8 cellular contexts compared by ENCODE assay signal in the genomic region with DNA sequence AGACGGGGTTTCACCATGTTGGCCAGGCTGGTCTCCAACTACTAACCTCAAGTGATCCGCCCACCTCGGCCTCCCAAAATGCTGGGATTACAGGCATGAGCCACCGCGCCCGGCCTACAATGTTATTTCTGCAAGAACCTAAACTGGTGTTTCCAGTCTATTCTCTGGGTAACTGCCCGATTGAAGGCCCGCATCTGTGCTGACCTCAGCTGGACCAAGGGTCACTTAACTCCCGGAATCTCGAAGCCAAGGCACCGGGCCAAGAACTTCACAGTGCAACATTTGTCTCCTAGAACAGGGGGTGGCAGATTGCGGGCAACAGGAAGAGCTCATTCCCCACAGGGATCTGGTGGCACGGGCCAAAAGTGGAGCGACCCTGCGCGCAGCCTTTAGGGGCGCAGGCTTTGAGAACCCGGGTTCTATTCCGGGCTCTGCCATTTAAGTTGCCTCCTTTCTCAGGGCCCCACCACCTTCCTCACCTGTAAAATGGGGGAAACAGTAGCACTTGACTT. TPM values are rescaled to one million over a fixed set of nuclear protein-coding genes. Genes with fewer than 3 reads are reported as not detected.
DNase-seq lines count a peak whose midpoint lies in the region; ATAC-seq and TF ChIP-seq lines count a peak whose summit lies in the region.

No MANE protein-coding gene starts in this region.

- H3K4me3 Mint-ChIP-seq in T-helper 2 cell treated with Interferon-gamma antibody and Interleukin-4, amounts not matched to agents 5 μg/mL and 100 μg/mL, for 36 hours = peak overlapping the region; percentile 93

- no peaks in the 10 kb centered on the region for H3K9me3 Mint-ChIP-seq in T-helper 2 cell treated with Interferon-gamma antibody and Interleukin-4, amounts not matched to agents 5 μg/mL and 100 μg/mL, for 36 hours

- peak overlapping the region; percentile 67 for H3K27ac Mint-ChIP-seq in T-helper 2 cell treated with Interferon-gamma antibody and Interleukin-4, amounts not matched to agents 5 μg/mL and 100 μg/mL, for 36 hours

- H3K36me3 ChIP-seq in HEK293 (ENCODE audit: control insufficient read depth in 2 of 2, insufficient read depth in 1 of 2, low read length in 2 of 2) (peaks cover 25 to 26% of the 10 kb centered on the region in 2 experiments; a peak in 2 of 3 replicates), esophagus (ENCODE audit: control insufficient read depth in 2 of 2, insufficient read depth in 2 of 2, low read length in 1 of 2) (peaks cover 0 to 2% of the 10 kb centered on the region in 2 donors), tibial nerve (peaks cover 0 to 27% (median 0%) of the 10 kb centered on the region in 3 donors)

- H3K27me3 ChIP-seq in esophagus (ENCODE audit: control insufficient read depth in 1 of 2, insufficient read depth in 2 of 2, low read length in 2 of 2) (no peaks in the 10 kb centered on the region), tibial nerve (no peaks in the 10 kb centered on the region)

- H3K4me3 ChIP-seq in HEK293 (ENCODE audit: low read depth, low read length) (peak overlapping the region; percentile 90), esophagus (ENCODE audit: low read depth in 1 of 2, low read length in 2 of 2) (peak overlapping the region; percentile 69 to 85), tibial nerve (peak overlapping the region; percentile 68 to 97 (median 84))

- H3K27ac ChIP-seq in C4-2B (peak overlapping the region; percentile 92), HEK293 (ENCODE audit: extremely low read depth, low read depth, low read length) (peak overlapping the region; percentile 80; the same call in 1 of the 2 replicates), esophagus (ENCODE audit: low read depth in 2 of 2, low read length in 1 of 2) (peak overlapping the region; percentile 81 to 85), tibial nerve (peak overlapping the region; percentile 73 to 98 (median 88))

- no peaks in the 10 kb centered on the region for H3K9me3 ChIP-seq in HEK293 (ENCODE audit: control insufficient read depth, insufficient read depth, low read depth, low read length)
- H3K9me3 ChIP-seq in esophagus (ENCODE audit: control insufficient read depth in 2 of 2, insufficient read depth in 1 of 2, low read depth in 1 of 2, low read length in 1 of 2) = no peaks in the 10 kb centered on the region
- H3K9me3 ChIP-seq in tibial nerve = no peaks in the 10 kb centered on the region

- H3K4me1 ChIP-seq in HEK293 (ENCODE audit: control insufficient read depth, insufficient read depth, low read length) = no peaks in the 10 kb centered on the region
- no peaks in the 10 kb centered on the region for H3K4me1 ChIP-seq in esophagus (ENCODE audit: control insufficient read depth in 2 of 2, insufficient read depth in 2 of 2, low read length in 1 of 2)
- peaks cover 0 to 30% (median 0%) of the 10 kb centered on the region in 4 donors for H3K4me1 ChIP-seq in tibial nerve

- ATAC-seq in HG03378 (IDR thresholded peaks at IDR 0.05; ENCODE audit: unreplicated experiment) (no peak), HG02981 (IDR thresholded peaks at IDR 0.05; ENCODE audit: unreplicated experiment) (no peak)

- WGBS in esophagus, 2 donors = 12 to 14% methylated on average over 19 of the region's 19 CpGs
- 4 to 14% methylated on average over 16 to 19 of the region's 19 CpGs for WGBS in tibial nerve, 2 donors

- POLR2A ChIA-PET in HEK293 (lab: Yijun Ruan, JAX) = interaction anchor here (0.6 to 1.6 kb wide), 6 partner anchors 11 to 48 kb away, joined by 3 to 7 read pairs (median 3); a partner anchor contains a TSS

- peak in 1 of 2 donors; percentile 48 for TF ChIP-seq EP300 in tibial nerve (IDR thresholded peaks at IDR 0.05)

- H3K4me1 Mint-ChIP-seq in T-helper 2 cell treated with Interferon-gamma antibody and Interleukin-4, amounts not matched to agents 5 μg/mL and 100 μg/mL, for 36 hours (ENCODE audit: low read depth) = peaks cover 13% of the 10 kb centered on the region

- TF ChIP-seq CTCF in C4-2B (conservative IDR thresholded peaks at IDR 0.05) = no peak
- TF ChIP-seq CTCF in HEK293 (tag by site-specific recombination; IDR thresholded peaks at IDR 0.05) = no peak
- no peak for TF ChIP-seq CTCF in tibial nerve (IDR thresholded peaks at IDR 0.05)

- H3K27me3 Mint-ChIP-seq in T-helper 2 cell treated with Interferon-gamma antibody and Interleukin-4, amounts not matched to agents 5 μg/mL and 100 μg/mL, for 36 hours (ENCODE audit: low read depth) = no peaks in the 10 kb centered on the region

- CTCF ChIA-PET in HEK293 (lab: Yijun Ruan, JAX) = interaction anchor here (0.6 to 1.1 kb wide), 3 partner anchors 9 to 169 kb away, joined by 3 to 6 read pairs (median 6); no protein-coding TSS in a partner anchor

- peaks cover 12% of the 10 kb centered on the region for H3K36me3 Mint-ChIP-seq in T-helper 2 cell treated with Interferon-gamma antibody and Interleukin-4, amounts not matched to agents 5 μg/mL and 100 μg/mL, for 36 hours (ENCODE audit: low read depth)

- DNase-seq in T-helper 2 cell treated with Interferon-gamma antibody and Interleukin-4, amounts not matched to agents 5 μg/mL and 100 μg/mL, for 36 hours (ENCODE audit: low spot score) = no peak
- DNase-seq in middle frontal gyrus (ENCODE audit: extremely low spot score, low spot score) (peak; percentile 44), tibial nerve (ENCODE audit: low spot score in 2 of 2) (peak; percentile 63 to 79)

- TF ChIP-seq POLR2A in tibial nerve (IDR thresholded peaks at IDR 0.05) = no peak

TF ChIP-seq in HEK293, 187 proteins besides CTCF, POLR2A, EP300 and RAD21 (continues in another document):
- TF ChIP-seq ZNF768 (tag by site-specific recombination; IDR thresholded peaks at IDR 0.05) (no peak), ZNF248 (tag by site-specific recombination; IDR thresholded peaks at IDR 0.05) (no peak), EGR2 (tag by site-specific recombination; IDR thresholded peaks at IDR 0.05; ENCODE audit: low read depth) (0 out of 2 replicates have a peak, but pooled peaks have one; percentile 31), HOXA7 (CRISPR knock-in tag; IDR thresholded peaks at IDR 0.05; ENCODE audit: borderline replicate concordance) (no peak), BCL11A (tag by site-specific recombination; IDR thresholded peaks at IDR 0.05; ENCODE audit: low read depth) (no peak), ZFHX2 (tag by site-specific recombination; conservative IDR thresholded peaks at IDR 0.05) (peak; percentile 58; the same call in 1 of the 2 replicates), BCL11B (tag by site-specific recombination; IDR thresholded peaks at IDR 0.05; ENCODE audit: low read depth) (no peak; the same call in 1 of the 2 replicates), ZNF585B (tag by site-specific recombination; IDR thresholded peaks at IDR 0.05) (no peak), ZNF184 (tag by site-specific recombination; IDR thresholded peaks at IDR 0.05) (no peak), ZNF48 (tag by site-specific recombination; IDR thresholded peaks at IDR 0.05) (no peak), ZNF510 (tag by site-specific recombination; IDR thresholded peaks at IDR 0.05; ENCODE audit: insufficient replicate concordance) (no peak), YY1 (tag by site-specific recombination; IDR thresholded peaks at IDR 0.05) (no peak), ZNF629 (tag by site-specific recombination; IDR thresholded peaks at IDR 0.05) (no peak), ZNF670 (tag by site-specific recombination; IDR thresholded peaks at IDR 0.05; ENCODE audit: low read depth) (no peak)
- TF ChIP-seq, protein P1, sequence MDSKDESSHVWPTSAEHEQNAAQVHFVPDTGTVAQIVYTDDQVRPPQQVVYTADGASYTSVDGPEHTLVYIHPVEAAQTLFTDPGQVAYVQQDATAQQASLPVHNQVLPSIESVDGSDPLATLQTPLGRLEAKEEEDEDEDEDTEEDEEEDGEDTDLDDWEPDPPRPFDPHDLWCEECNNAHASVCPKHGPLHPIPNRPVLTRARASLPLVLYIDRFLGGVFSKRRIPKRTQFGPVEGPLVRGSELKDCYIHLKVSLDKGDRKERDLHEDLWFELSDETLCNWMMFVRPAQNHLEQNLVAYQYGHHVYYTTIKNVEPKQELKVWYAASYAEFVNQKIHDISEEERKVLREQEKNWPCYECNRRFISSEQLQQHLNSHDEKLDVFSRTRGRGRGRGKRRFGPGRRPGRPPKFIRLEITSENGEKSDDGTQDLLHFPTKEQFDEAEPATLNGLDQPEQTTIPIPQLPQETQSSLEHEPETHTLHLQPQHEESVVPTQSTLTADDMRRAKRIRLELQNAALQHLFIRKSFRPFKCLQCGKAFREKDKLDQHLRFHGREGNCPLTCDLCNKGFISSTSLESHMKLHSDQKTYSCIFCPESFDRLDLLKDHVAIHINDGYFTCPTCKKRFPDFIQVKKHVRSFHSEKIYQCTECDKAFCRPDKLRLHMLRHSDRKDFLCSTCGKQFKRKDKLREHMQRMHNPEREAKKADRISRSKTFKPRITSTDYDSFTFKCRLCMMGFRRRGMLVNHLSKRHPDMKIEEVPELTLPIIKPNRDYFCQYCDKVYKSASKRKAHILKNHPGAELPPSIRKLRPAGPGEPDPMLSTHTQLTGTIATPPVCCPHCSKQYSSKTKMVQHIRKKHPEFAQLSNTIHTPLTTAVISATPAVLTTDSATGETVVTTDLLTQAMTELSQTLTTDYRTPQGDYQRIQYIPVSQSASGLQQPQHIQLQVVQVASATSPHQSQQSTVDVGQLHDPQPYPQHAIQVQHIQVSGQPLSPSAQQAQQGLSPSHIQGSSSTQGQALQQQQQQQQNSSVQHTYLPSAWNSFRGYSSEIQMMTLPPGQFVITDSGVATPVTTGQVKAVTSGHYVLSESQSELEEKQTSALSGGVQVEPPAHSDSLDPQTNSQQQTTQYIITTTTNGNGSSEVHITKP (tag by site-specific recombination; IDR thresholded peaks at IDR 0.05) = peak; percentile 94
- TF ChIP-seq, protein P2, sequence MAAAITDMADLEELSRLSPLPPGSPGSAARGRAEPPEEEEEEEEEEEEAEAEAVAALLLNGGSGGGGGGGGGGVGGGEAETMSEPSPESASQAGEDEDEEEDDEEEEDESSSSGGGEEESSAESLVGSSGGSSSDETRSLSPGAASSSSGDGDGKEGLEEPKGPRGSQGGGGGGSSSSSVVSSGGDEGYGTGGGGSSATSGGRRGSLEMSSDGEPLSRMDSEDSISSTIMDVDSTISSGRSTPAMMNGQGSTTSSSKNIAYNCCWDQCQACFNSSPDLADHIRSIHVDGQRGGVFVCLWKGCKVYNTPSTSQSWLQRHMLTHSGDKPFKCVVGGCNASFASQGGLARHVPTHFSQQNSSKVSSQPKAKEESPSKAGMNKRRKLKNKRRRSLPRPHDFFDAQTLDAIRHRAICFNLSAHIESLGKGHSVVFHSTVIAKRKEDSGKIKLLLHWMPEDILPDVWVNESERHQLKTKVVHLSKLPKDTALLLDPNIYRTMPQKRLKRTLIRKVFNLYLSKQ (tag by site-specific recombination; IDR thresholded peaks at IDR 0.05; ENCODE audit: borderline replicate concordance) = no peak

RNA-seq across cellular contexts. Expression of a gene that starts 0.8 kb away (rescaled TPM):
- polyA plus RNA-seq in esophagus = 10 to 100 TPM; 70.8 to 73.6 TPM
- total RNA-seq in tibial nerve = 10 to 100 TPM; 48.0 to 69.5 (median 59.3) TPM

RNA-seq across cellular contexts. Expression of a gene that starts 15.0 kb away (rescaled TPM):
- 10 to 100 TPM; 14.4 to 21.5 TPM for polyA plus RNA-seq in esophagus
- not detected for total RNA-seq in tibial nerve

RNA-seq across cellular contexts. Expression of a gene that starts 47.5 kb away (rescaled TPM):
- 1 to 10 TPM; 3.2 to 3.6 TPM for polyA plus RNA-seq in esophagus
- total RNA-seq in tibial nerve = 10 to 100 TPM; 11.4 to 13.5 (median 12.7) TPM

RNA-seq across cellular contexts. Expression of a gene that starts 47.8 kb away (rescaled TPM):
- polyA plus RNA-seq in esophagus = 10 to 100 TPM in 1 of 2 donors, 1 to 10 TPM in 1; 9.4 to 14.6 TPM
- 10 to 100 TPM; 47.9 to 92.4 (median 63.5) TPM for total RNA-seq in tibial nerve
